Comparison of ENCODE assay signal across 1 cellular context in genomic region chr19:3120611-3121231, GRCh38.
TF ChIP-seq lines count a peak whose summit lies in the region.

No MANE protein-coding gene starts in this region.

TF ChIP-seq in K562, 482 proteins besides CTCF, POLR2A, EP300 and RAD21:
- TF ChIP-seq ERF (CRISPR knock-in tag; IDR thresholded peaks at IDR 0.05) (no peak), TCFL5 (CRISPR knock-in tag; conservative IDR thresholded peaks at IDR 0.05) (no peak)
- TF ChIP-seq, protein P1, sequence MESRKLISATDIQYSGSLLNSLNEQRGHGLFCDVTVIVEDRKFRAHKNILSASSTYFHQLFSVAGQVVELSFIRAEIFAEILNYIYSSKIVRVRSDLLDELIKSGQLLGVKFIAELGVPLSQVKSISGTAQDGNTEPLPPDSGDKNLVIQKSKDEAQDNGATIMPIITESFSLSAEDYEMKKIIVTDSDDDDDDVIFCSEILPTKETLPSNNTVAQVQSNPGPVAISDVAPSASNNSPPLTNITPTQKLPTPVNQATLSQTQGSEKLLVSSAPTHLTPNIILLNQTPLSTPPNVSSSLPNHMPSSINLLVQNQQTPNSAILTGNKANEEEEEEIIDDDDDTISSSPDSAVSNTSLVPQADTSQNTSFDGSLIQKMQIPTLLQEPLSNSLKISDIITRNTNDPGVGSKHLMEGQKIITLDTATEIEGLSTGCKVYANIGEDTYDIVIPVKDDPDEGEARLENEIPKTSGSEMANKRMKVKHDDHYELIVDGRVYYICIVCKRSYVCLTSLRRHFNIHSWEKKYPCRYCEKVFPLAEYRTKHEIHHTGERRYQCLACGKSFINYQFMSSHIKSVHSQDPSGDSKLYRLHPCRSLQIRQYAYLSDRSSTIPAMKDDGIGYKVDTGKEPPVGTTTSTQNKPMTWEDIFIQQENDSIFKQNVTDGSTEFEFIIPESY (CRISPR knock-in tag; IDR thresholded peaks at IDR 0.05): peak; percentile 41; the same call in 1 of the 2 replicates
